ENCODE assay signal across 18 cellular contexts in the genomic region with DNA sequence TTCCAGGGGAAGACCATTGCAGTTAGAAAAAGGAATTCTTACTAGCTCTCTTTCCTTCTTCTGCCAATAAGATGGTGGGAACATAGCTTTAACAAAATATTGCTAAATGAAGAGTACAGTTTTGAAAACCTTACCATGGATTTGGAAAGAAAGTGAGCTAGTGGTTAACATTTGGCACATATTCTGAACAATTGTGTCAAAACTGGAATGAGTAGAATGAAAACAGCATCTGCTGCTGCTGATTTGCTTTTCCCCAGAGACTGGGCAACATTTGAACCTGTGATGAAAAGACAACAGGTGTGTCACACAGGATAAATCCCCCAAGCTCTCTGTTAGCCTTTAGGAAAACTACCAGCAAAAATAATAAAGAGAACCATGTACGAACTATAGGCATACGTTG.
"Had no signal": no experiment of that assay in that cellular context is flagged by ENCODE, and none has a peak within 500 bp of the region (broad histone marks: within the 10 kb centered on the region; RNA-seq: fewer than 3 reads in every experiment).

No MANE protein-coding gene starts in this region.

- H3K36me3 Mint-ChIP-seq: activated naive CD8-positive, alpha-beta T cell treated with anti-CD3 and anti-CD28 coated beads for 36 hours; naive B cell; neural progenitor cell had no signal

- H3K4me1 Mint-ChIP-seq: activated CD4-positive, alpha-beta T cell treated with anti-CD3 and anti-CD28 coated beads, Interleukin-2, amount 10 ng/mL, durations not matched to agents 24 days and 14 days; activated naive CD8-positive, alpha-beta T cell treated with anti-CD3 and anti-CD28 coated beads for 36 hours; endodermal cell; naive B cell; neural progenitor cell had no signal

- FAIRE-seq: kidney had no signal

- H3K4me3 ChIP-seq: left lung, neural progenitor cell, right lobe of liver, spleen, stomach, thoracic aorta, upper lobe of right lung had no signal

- H3K36me3 ChIP-seq: left lung, neural progenitor cell, right lobe of liver, spleen, stomach, thoracic aorta, upper lobe of right lung had no signal

- DNase-seq: activated CD4-positive, alpha-beta T cell treated with anti-CD3 and anti-CD28 coated beads, Interleukin-2, amount 10 ng/mL, durations not matched to agents 24 days and 14 days; activated CD4-positive, CD25-positive, alpha-beta regulatory T cell; activated CD8-positive, alpha-beta memory T cell treated with anti-CD3 and anti-CD28 coated beads, Interleukin-2, amount 50 U/mL, for 4 hours; activated CD8-positive, alpha-beta T cell treated with anti-CD3 and anti-CD28 coated beads, Interleukin-2, amount 10 ng/mL, durations not matched to agents 7 days and 5 days; activated naive CD8-positive, alpha-beta T cell treated with anti-CD3 and anti-CD28 coated beads for 36 hours; activated T-cell treated with anti-CD3 and anti-CD28 coated beads, Interleukin-2, amount 50 U/mL, for 72 hours; endodermal cell; hippocampal formation; kidney; left lung; mammary epithelial cell; naive B cell; right lobe of liver; spleen; stomach; upper lobe of right lung had no signal

- H3K27ac ChIP-seq: left lung, neural progenitor cell, right lobe of liver, spleen, stomach, thoracic aorta, upper lobe of right lung had no signal

- H3K27me3 ChIP-seq: left lung, neural progenitor cell, right lobe of liver, spleen, stomach, upper lobe of right lung had no signal

- H3K4me3 Mint-ChIP-seq: activated CD4-positive, alpha-beta T cell treated with anti-CD3 and anti-CD28 coated beads, Interleukin-2, amount 10 ng/mL, durations not matched to agents 24 days and 14 days; activated CD8-positive, alpha-beta T cell treated with anti-CD3 and anti-CD28 coated beads, Interleukin-2, amount 10 ng/mL, durations not matched to agents 7 days and 5 days; activated naive CD8-positive, alpha-beta T cell treated with anti-CD3 and anti-CD28 coated beads for 36 hours; activated T-cell treated with anti-CD3 and anti-CD28 coated beads, Interleukin-2, amount 50 U/mL, for 72 hours; endodermal cell; naive B cell; neural progenitor cell had no signal

- ATAC-seq: activated CD8-positive, alpha-beta T cell treated with anti-CD3 and anti-CD28 coated beads, Interleukin-2, amount 10 ng/mL, durations not matched to agents 7 days and 5 days; activated T-cell treated with anti-CD3 and anti-CD28 coated beads, Interleukin-2, amount 50 U/mL, for 72 hours; left lung; right lobe of liver; upper lobe of right lung had no signal

- H3K27ac Mint-ChIP-seq: activated CD4-positive, alpha-beta T cell treated with anti-CD3 and anti-CD28 coated beads, Interleukin-2, amount 10 ng/mL, durations not matched to agents 24 days and 14 days; activated CD8-positive, alpha-beta T cell treated with anti-CD3 and anti-CD28 coated beads, Interleukin-2, amount 10 ng/mL, durations not matched to agents 7 days and 5 days; activated naive CD8-positive, alpha-beta T cell treated with anti-CD3 and anti-CD28 coated beads for 36 hours; activated T-cell treated with anti-CD3 and anti-CD28 coated beads, Interleukin-2, amount 50 U/mL, for 72 hours; endodermal cell; naive B cell; neural progenitor cell had no signal

- H3K9me3 Mint-ChIP-seq: endodermal cell, neural progenitor cell had no signal

- H3K27me3 Mint-ChIP-seq: activated CD4-positive, alpha-beta T cell treated with anti-CD3 and anti-CD28 coated beads, Interleukin-2, amount 10 ng/mL, durations not matched to agents 24 days and 14 days; activated naive CD8-positive, alpha-beta T cell treated with anti-CD3 and anti-CD28 coated beads for 36 hours; naive B cell had no signal

- H3K9me3 ChIP-seq: right lobe of liver, thoracic aorta, upper lobe of right lung had no signal

- H2AFZ ChIP-seq: neural progenitor cell had no signal

- H3K9ac ChIP-seq: neural progenitor cell had no signal

- H3K4me1 ChIP-seq: left lung, neural progenitor cell, right lobe of liver, spleen, stomach, upper lobe of right lung had no signal

- H3K4me2 ChIP-seq: neural progenitor cell had no signal
